In genomic region chr19:3184847-3185481, GRCh38 we compare ENCODE assay signal across 8 cellular contexts. TPM values are rescaled to one million over a fixed set of nuclear protein-coding genes. Genes with fewer than 3 reads are reported as not detected.
DNase-seq lines count a peak whose midpoint lies in the region; ATAC-seq and TF ChIP-seq lines count a peak whose summit lies in the region.

No MANE protein-coding gene starts in this region.

- in situ Hi-C loops in Panc1 (cut with HindIII; ENCODE audit: low pct_unique_long_range_greater_than_20kb, low sequenced_read_pairs), result no loop called here

- H3K4me3 Mint-ChIP-seq in activated naive CD8-positive, alpha-beta T cell, result peak overlapping the region; percentile 94

- H3K4me1 ChIP-seq in Panc1 (ENCODE audit: control insufficient read depth, insufficient read depth, low read length), result no peaks in the 10 kb centered on the region
- peaks cover 43% of the 10 kb centered on the region for H3K4me1 ChIP-seq in left ventricle myocardium inferior

- POLR2A ChIA-PET in AG04450 (lab: Yijun Ruan, JAX), result no interaction called here
- POLR2A ChIA-PET in Panc1 (lab: Charles Lee), result no interaction called here

- H3K9me3 Mint-ChIP-seq in activated naive CD8-positive, alpha-beta T cell (ENCODE audit: low read depth), result no peaks in the 10 kb centered on the region

- H3K36me3 ChIP-seq in Panc1 (ENCODE audit: control insufficient read depth, insufficient read depth, low read length) (no peaks in the 10 kb centered on the region; the same call in 1 of the 2 replicates), left ventricle myocardium inferior (no peaks in the 10 kb centered on the region)

- no peaks in the 10 kb centered on the region for H3K27me3 Mint-ChIP-seq in activated naive CD8-positive, alpha-beta T cell

- TF ChIP-seq CTCF in AG04450 (IDR thresholded peaks at IDR 0.05; ENCODE audit: low read depth, low read length) (no peak), Panc1 (IDR thresholded peaks at IDR 0.05) (no peak), left ventricle myocardium inferior (IDR thresholded peaks at IDR 0.05; ENCODE audit: borderline replicate concordance) (no peak), retinal pigment epithelial cell (conservative IDR thresholded peaks at IDR 0.05; ENCODE audit: low read depth, low read length) (no peak)

- H3K36me3 Mint-ChIP-seq in activated naive CD8-positive, alpha-beta T cell, result peaks cover 5% of the 10 kb centered on the region

- H3K4me1 Mint-ChIP-seq in activated naive CD8-positive, alpha-beta T cell (ENCODE audit: low read depth), result peaks cover 60% of the 10 kb centered on the region

- DNase-seq in AG04450 (ENCODE audit: low read depth, low spot score) (no peak), Panc1 (ENCODE audit: low read depth, low spot score) (no peak), left ventricle myocardium inferior (peak; percentile 70), retinal pigment epithelial cell (ENCODE audit: low read depth) (no peak)

- H3K27me3 ChIP-seq in AG04450 (ENCODE audit: control insufficient read depth, insufficient read depth, low read length) (no peaks in the 10 kb centered on the region), Panc1 (ENCODE audit: control insufficient read depth, insufficient read depth, low read length) (no peaks in the 10 kb centered on the region), left ventricle myocardium inferior (ENCODE audit: low read depth) (no peaks in the 10 kb centered on the region)

- H3K9me3 ChIP-seq in AG04450 (ENCODE audit: control insufficient read depth, insufficient read depth, low read length) (no peaks in the 10 kb centered on the region; the same call in 1 of the 2 replicates), Panc1 (ENCODE audit: control insufficient read depth, insufficient read depth, low read depth, low read length) (no peaks in the 10 kb centered on the region), left ventricle myocardium inferior (replicated peaks) (no peaks in the 10 kb centered on the region)

- H3K27ac ChIP-seq in AG04450 (ENCODE audit: low read depth, low read length), result peak overlapping the region; percentile 47
- peak overlapping the region; percentile 83 for H3K27ac ChIP-seq in Panc1 (ENCODE audit: low read length)
- peak overlapping the region; percentile 92 for H3K27ac ChIP-seq in left ventricle myocardium inferior (replicated peaks)

- ATAC-seq in GM18909 (IDR thresholded peaks at IDR 0.05; ENCODE audit: poor library complexity, unreplicated experiment) (peak; percentile 20), HG03469 (IDR thresholded peaks at IDR 0.05; ENCODE audit: unreplicated experiment) (peak; percentile 7), Panc1 (peak; percentile 77), HG03097 (IDR thresholded peaks at IDR 0.05; ENCODE audit: low FRiP score, unreplicated experiment) (no peak)

- no TSS peak for BruUV-seq in Panc1 (replicated peaks; lab: Mats Ljungman, UMichigan)

- CTCF ChIA-PET in AG04450 (lab: Charles Lee), result interaction anchor here (0.6 to 1.2 kb wide), 2 partner anchors 222 to 234 kb away, joined by 4 to 6 read pairs; no protein-coding TSS in a partner anchor
- CTCF ChIA-PET in Panc1 (lab: Charles Lee), result no interaction called here

- intact Hi-C loops in Panc1 (cut with micrococcal nuclease; ENCODE audit: unreplicated experiment), result no loop called here
- intact Hi-C loops in left ventricle myocardium inferior (cut with micrococcal nuclease), result no loop called here

- H3K27ac Mint-ChIP-seq in activated naive CD8-positive, alpha-beta T cell, result peak overlapping the region; percentile 99

- H3K4me3 ChIP-seq in AG04450 (ENCODE audit: low read depth, low read length), result peak overlapping the region; percentile 89
- peak overlapping the region; percentile 69 to 79 for H3K4me3 ChIP-seq in Panc1 (ENCODE audit: low read depth in 2 of 2, low read length in 2 of 2)
- H3K4me3 ChIP-seq in left ventricle myocardium inferior, result peak overlapping the region; percentile 87
- H3K4me3 ChIP-seq in retinal pigment epithelial cell (ENCODE audit: low read length), result peak overlapping the region; percentile 68

RNA-seq across cellular contexts. Expression of gene NCLN, which starts 0.8 kb away (rescaled TPM):
- 27.1 and 40.3 TPM in 2 replicates for polyA plus RNA-seq in AG04450 (2011; rRNA removed)
- 24.5 and 37.8 TPM in 2 replicates for polyA minus RNA-seq in AG04450 (2011; rRNA and poly(A)+ RNA removed)
- total RNA-seq in Panc1 (2021; ENCODE audit: unreplicated experiment) (132 TPM), left ventricle myocardium inferior (28.3 TPM)
- polyA plus RNA-seq in Panc1 (2012; ENCODE audit: insufficient read length), result 171 TPM

RNA-seq across cellular contexts. Expression of gene S1PR4, which starts 6.4 kb away (rescaled TPM):
- polyA plus RNA-seq in AG04450 (2011; rRNA removed), result not detected in 2 replicates
- not detected in 2 replicates for polyA minus RNA-seq in AG04450 (2011; rRNA and poly(A)+ RNA removed)
- total RNA-seq in Panc1 (2021; ENCODE audit: unreplicated experiment) (0.26 TPM), left ventricle myocardium inferior (0.60 TPM)
- not detected for polyA plus RNA-seq in Panc1 (2012; ENCODE audit: insufficient read length)

RNA-seq across cellular contexts. Expression of gene CELF5, which starts 39.5 kb away (rescaled TPM):
- polyA plus RNA-seq in AG04450 (2011; rRNA removed), result not detected in 2 replicates
- not detected in 2 replicates for polyA minus RNA-seq in AG04450 (2011; rRNA and poly(A)+ RNA removed)
- total RNA-seq in Panc1 (2021; ENCODE audit: unreplicated experiment), result 1.2 TPM
- 2.5 TPM for polyA plus RNA-seq in Panc1 (2012; ENCODE audit: insufficient read length)
- not detected for total RNA-seq in left ventricle myocardium inferior

RNA-seq across cellular contexts. Expression of gene GNA15, which starts 49.1 kb away (rescaled TPM):
- not detected in 2 replicates for polyA plus RNA-seq in AG04450 (2011; rRNA removed)
- not detected in 2 replicates for polyA minus RNA-seq in AG04450 (2011; rRNA and poly(A)+ RNA removed)
- 6.2 TPM for total RNA-seq in Panc1 (2021; ENCODE audit: unreplicated experiment)
- 8.4 TPM for polyA plus RNA-seq in Panc1 (2012; ENCODE audit: insufficient read length)
- 1.2 TPM for total RNA-seq in left ventricle myocardium inferior
